ENCODE assay signal across 23 cellular contexts in genomic region chr6:100378576-100378975, GRCh38.
"Had no signal": no experiment of that assay in that cellular context is flagged by ENCODE, and none has a peak within 500 bp of the region (broad histone marks: within the 10 kb centered on the region; RNA-seq: fewer than 3 reads in every experiment).

No MANE protein-coding gene starts in this region.

- ATAC-seq: activated CD4-positive, alpha-beta T cell treated with anti-CD3 and anti-CD28 coated beads for 36 hours; activated CD8-positive, alpha-beta memory T cell treated with anti-CD3 and anti-CD28 coated beads, Interleukin-2, amount 10 ng/mL, durations not matched to agents 7 days and 5 days; activated CD8-positive, alpha-beta T cell treated with anti-CD3 and anti-CD28 coated beads, Interleukin-2, amount 10 ng/mL, durations not matched to agents 7 days and 5 days; activated naive CD8-positive, alpha-beta T cell treated with anti-CD3 and anti-CD28 coated beads, Interleukin-2, amount 50 U/mL, for 24 hours; heart right ventricle; mucosa of descending colon; natural killer cell treated with Interleukin-12 subunit alpha and Interleukin-12 subunit beta and Interleukin-15 and Interleukin-18, amount 100 ng/mL, for 72 hours; right cardiac atrium had no signal

- DNase-seq: activated CD4-positive, alpha-beta T cell treated with anti-CD3 and anti-CD28 coated beads for 36 hours; activated CD4-positive, CD25-positive, alpha-beta regulatory T cell; activated CD8-positive, alpha-beta memory T cell treated with anti-CD3 and anti-CD28 coated beads, Interleukin-2, amount 10 ng/mL, durations not matched to agents 7 days and 5 days; activated CD8-positive, alpha-beta T cell treated with anti-CD3 and anti-CD28 coated beads, Interleukin-2, amount 10 ng/mL, durations not matched to agents 7 days and 5 days; activated naive CD8-positive, alpha-beta T cell treated with anti-CD3 and anti-CD28 coated beads, Interleukin-2, amount 50 U/mL, for 24 hours; activated T-cell treated with anti-CD3 and anti-CD28 coated beads, Interleukin-2, amount 50 U/mL, for 48 hours; cerebellar nuclear complex; colonic mucosa; effector CD8-positive, alpha-beta T cell; esophagus squamous epithelium; heart right ventricle; kidney glomerular epithelial cell; left ventricle myocardium inferior; mucosa of descending colon; right cardiac atrium; spleen; stimulated activated CD4-positive, alpha-beta T cell treated with anti-CD3 and anti-CD28 coated beads, Interleukin-2, amount 100 ng/mL, for 48 hours; stimulated activated naive CD4-positive, alpha-beta T cell treated with Interleukin-2 at 50 U/mL for 16 hours; transverse colon had no signal

- H3K4me3 ChIP-seq: ascending aorta, cardiac muscle cell, colonic mucosa, esophagus squamous epithelium, heart right ventricle, left ventricle myocardium inferior, lung, mucosa of descending colon, spleen, transverse colon had no signal
